26 cellular contexts compared by ENCODE assay signal in the genomic region with DNA sequence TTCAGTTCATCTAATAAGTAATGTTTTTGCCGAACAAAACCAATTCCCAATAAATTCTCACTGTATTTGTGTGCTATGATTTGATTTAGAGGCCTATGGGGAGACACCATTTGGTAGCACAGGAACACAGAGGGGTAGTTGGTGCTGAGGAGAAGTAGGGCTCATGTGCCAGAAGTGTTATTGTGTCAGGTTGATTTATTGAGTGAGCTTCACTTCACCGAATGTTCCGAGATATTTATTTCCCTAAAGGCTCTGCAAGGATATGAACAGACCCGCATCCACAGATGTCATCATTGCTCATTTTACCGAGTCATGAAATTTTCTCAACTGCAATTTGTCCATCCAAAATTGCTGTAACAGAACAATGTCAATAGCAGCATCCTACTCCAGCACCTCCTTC.
DNase-seq lines count a peak whose midpoint lies in the region; ATAC-seq and TF ChIP-seq lines count a peak whose summit lies in the region.
"Had no signal": no experiment of that assay in that cellular context is flagged by ENCODE, and none has a peak within 500 bp of the region (broad histone marks: within the 10 kb centered on the region; RNA-seq: fewer than 3 reads in every experiment).

No MANE protein-coding gene starts in this region.

- H3K4me3 Mint-ChIP-seq in brain = peak overlapping the region in 2 of 5 experiments; percentile 39 to 69
- H3K4me3 Mint-ChIP-seq: activated B cell treated with CpG ODN at 0.5 μM for 24 hours; activated CD4-positive, alpha-beta memory T cell treated with anti-CD3 and anti-CD28 coated beads, Interleukin-2, amount 10 ng/mL, durations not matched to agents 7 days and 5 days; central memory CD8-positive, alpha-beta T cell; HFFc6; IgD-negative memory B cell; naive thymus-derived CD4-positive, alpha-beta T cell had no signal

- H3K4me1 Mint-ChIP-seq in brain = peaks cover 71% of the 10 kb centered on the region
- H3K4me1 Mint-ChIP-seq: activated B cell treated with CpG ODN at 0.5 μM for 24 hours; activated CD4-positive, alpha-beta memory T cell treated with anti-CD3 and anti-CD28 coated beads, Interleukin-2, amount 10 ng/mL, durations not matched to agents 7 days and 5 days; central memory CD8-positive, alpha-beta T cell; IgD-negative memory B cell; naive thymus-derived CD4-positive, alpha-beta T cell had no signal

- TF ChIP-seq POLR2A in upper lobe of left lung (IDR thresholded peaks at IDR 0.05) = no peak

- no peaks in the 10 kb centered on the region for H3K27me3 Mint-ChIP-seq in brain
- H3K27me3 Mint-ChIP-seq: activated B cell treated with CpG ODN at 0.5 μM for 24 hours; activated CD4-positive, alpha-beta memory T cell treated with anti-CD3 and anti-CD28 coated beads, Interleukin-2, amount 10 ng/mL, durations not matched to agents 7 days and 5 days; central memory CD8-positive, alpha-beta T cell; IgD-negative memory B cell; naive thymus-derived CD4-positive, alpha-beta T cell had no signal

- H3K4me3 ChIP-seq in upper lobe of left lung = no peak overlapping the region
- H3K4me3 ChIP-seq: BLaER1 treated with 17β-estradiol and CSF1 and Interleukin-3, amounts not matched to agents 10 nM and 100 nM; pancreas; Peyer's patch had no signal

- TF ChIP-seq EP300 in upper lobe of left lung (IDR thresholded peaks at IDR 0.05) = no peak

- peaks cover 4% of the 10 kb centered on the region for H3K36me3 Mint-ChIP-seq in brain
- H3K36me3 Mint-ChIP-seq: IgD-negative memory B cell; naive thymus-derived CD4-positive, alpha-beta T cell had no signal

- H3K9me3 Mint-ChIP-seq in brain = no peaks in the 10 kb centered on the region
- H3K9me3 Mint-ChIP-seq: activated B cell treated with CpG ODN at 0.5 μM for 24 hours; activated CD4-positive, alpha-beta memory T cell treated with anti-CD3 and anti-CD28 coated beads, Interleukin-2, amount 10 ng/mL, durations not matched to agents 7 days and 5 days; naive thymus-derived CD4-positive, alpha-beta T cell had no signal

- H3K27ac Mint-ChIP-seq in brain = peak overlapping the region; percentile 7 to 76 (median 69)
- H3K27ac Mint-ChIP-seq: activated B cell treated with CpG ODN at 0.5 μM for 24 hours; activated CD4-positive, alpha-beta memory T cell treated with anti-CD3 and anti-CD28 coated beads, Interleukin-2, amount 10 ng/mL, durations not matched to agents 7 days and 5 days; HFFc6; IgD-negative memory B cell; naive thymus-derived CD4-positive, alpha-beta T cell had no signal

- ATAC-seq in upper lobe of left lung (ENCODE audit: low FRiP score in 2 of 2) = no peak
- ATAC-seq: left colon; naive thymus-derived CD4-positive, alpha-beta T cell; sciatic nerve had no signal

- TF ChIP-seq CTCF in brain (conservative IDR thresholded peaks at IDR 0.05) (no peak), upper lobe of left lung (IDR thresholded peaks at IDR 0.05) (no peak)

- H3K27ac ChIP-seq in upper lobe of left lung = no peak overlapping the region
- H3K27ac ChIP-seq: BLaER1 treated with 17β-estradiol and CSF1 and Interleukin-3, amounts not matched to agents 10 nM and 100 nM; pancreas; Peyer's patch had no signal

- DNase-seq in NCI-H2227 (lab: John Stamatoyannopoulos, UW; ENCODE audit: unreplicated experiment) (peak; percentile 3), NCI-H2227 treated with DMSO at 0.1 percent for 48 hours (lab: John Stamatoyannopoulos, UW) (no peak), NCI-H2171 treated with DMSO at 0.1 percent for 48 hours (lab: John Stamatoyannopoulos, UW) (peak; percentile 98), retina (peak; percentile 60), upper lobe of left lung (no peak), NCI-H2107 (lab: John Stamatoyannopoulos, UW) (no peak)
- no peak for DNase-seq in activated effector memory CD4-positive, alpha-beta T cell treated with Interleukin-2 at 50 U/mL for 16 hours
- DNase-seq: activated B cell treated with CpG ODN at 0.5 μM for 24 hours; activated CD4-positive, alpha-beta memory T cell treated with anti-CD3 and anti-CD28 coated beads, Interleukin-2, amount 10 ng/mL, durations not matched to agents 7 days and 5 days; activated naive CD4-positive, alpha-beta T cell treated with Interleukin-2 at 50 U/mL for 16 hours; activated T-cell treated with anti-CD3 and anti-CD28 coated beads for 4 hours; erythroblast; HFFc6; left colon; naive thymus-derived CD4-positive, alpha-beta T cell; NCI-H2029 treated with DMSO at 0.1 percent for 48 hours; NCI-H774; pancreas; Peyer's patch; SK-N-SH; stimulated activated CD4-positive, alpha-beta T cell treated with anti-CD3 and anti-CD28 coated beads, Interleukin-15, amount 100 ng/mL, for 24 hours had no signal

- H3K9me3 ChIP-seq in upper lobe of left lung = no peaks in the 10 kb centered on the region
- H3K9me3 ChIP-seq: BLaER1 treated with 17β-estradiol and CSF1 and Interleukin-3, amounts not matched to agents 10 nM and 100 nM; pancreas; Peyer's patch; SK-N-SH had no signal

- H3K4me1 ChIP-seq in upper lobe of left lung = peaks cover 0 to 11% (median 1%) of the 10 kb centered on the region in 4 donors
- H3K4me1 ChIP-seq: BLaER1 treated with 17β-estradiol and CSF1 and Interleukin-3, amounts not matched to agents 10 nM and 100 nM; pancreas; Peyer's patch had no signal

- no peaks in the 10 kb centered on the region for H3K27me3 ChIP-seq in upper lobe of left lung
- H3K27me3 ChIP-seq: BLaER1 treated with 17β-estradiol and CSF1 and Interleukin-3, amounts not matched to agents 10 nM and 100 nM; pancreas; Peyer's patch had no signal

- no peaks in the 10 kb centered on the region for H3K36me3 ChIP-seq in upper lobe of left lung
- H3K36me3 ChIP-seq: BLaER1 treated with 17β-estradiol and CSF1 and Interleukin-3, amounts not matched to agents 10 nM and 100 nM; pancreas; Peyer's patch had no signal

- WGBS in upper lobe of left lung, 2 donors = 46 to 48% methylated on average over 5 of the region's 5 CpGs

Comparison
In these comparisons a context has a peak if more than half of its experiments do, and no peak if none do; other contexts are left out.
1. DNase-seq: peak in NCI-H2227 (single experiment), NCI-H2171 treated with DMSO at 0.1 percent for 48 hours (single experiment) and retina (single experiment); none in NCI-H2227 treated with DMSO at 0.1 percent for 48 hours (single experiment), upper lobe of left lung (0 of 2), NCI-H2107 (single experiment) and activated effector memory CD4-positive, alpha-beta T cell treated with Interleukin-2 at 50 U/mL for 16 hours (single experiment).